ENCODE assay signal across 9 cellular contexts in genomic region chr9:115883467-115884329, GRCh38.
DNase-seq lines count a peak whose midpoint lies in the region; ATAC-seq, FAIRE-seq and TF ChIP-seq lines count a peak whose summit lies in the region.
"Had no signal": no experiment of that assay in that cellular context is flagged by ENCODE, and none has a peak within 500 bp of the region (broad histone marks: within the 10 kb centered on the region; RNA-seq: fewer than 3 reads in every experiment).

No MANE protein-coding gene starts in this region.

- H3K36me3 Mint-ChIP-seq in naive thymus-derived CD4-positive, alpha-beta T cell: no peaks in the 10 kb centered on the region

- H3K9me3 Mint-ChIP-seq in naive thymus-derived CD4-positive, alpha-beta T cell: peaks cover 0 to 7% (median 0%) of the 10 kb centered on the region in 11 donors

- dilution Hi-C loops in keratinocyte (cut with MboI; ENCODE audit: extremely low pct_ligation_motif_present, low sequenced_read_pairs): no loop called here

- H3K27me3 ChIP-seq in DND-41 (ENCODE audit: insufficient read depth, low read length, poor library complexity): no peaks in the 10 kb centered on the region
- no peaks in the 10 kb centered on the region for H3K27me3 ChIP-seq in adipocyte (replicated peaks; ENCODE audit: control insufficient read depth, insufficient read depth, low read length)
- no peaks in the 10 kb centered on the region for H3K27me3 ChIP-seq in keratinocyte (ENCODE audit: control insufficient read depth, extremely low read depth, insufficient read depth, low read length)
- H3K27me3 ChIP-seq in naive thymus-derived CD4-positive, alpha-beta T cell (ENCODE audit: control insufficient read depth in 2 of 2, insufficient read depth in 2 of 2, low read length in 2 of 2): no peaks in the 10 kb centered on the region

- H3K4me3 Mint-ChIP-seq in naive thymus-derived CD4-positive, alpha-beta T cell: no peak overlapping the region

- no peak overlapping the region for H3K27ac Mint-ChIP-seq in naive thymus-derived CD4-positive, alpha-beta T cell

- H3K4me1 ChIP-seq in DND-41 (ENCODE audit: insufficient read depth, low read length): no peaks in the 10 kb centered on the region
- peaks cover 19% of the 10 kb centered on the region for H3K4me1 ChIP-seq in adipocyte (ENCODE audit: control insufficient read depth, insufficient read depth, low read length)
- no peaks in the 10 kb centered on the region for H3K4me1 ChIP-seq in keratinocyte (ENCODE audit: control insufficient read depth, extremely low read depth, insufficient read depth, low read length)
- H3K4me1 ChIP-seq in naive thymus-derived CD4-positive, alpha-beta T cell (ENCODE audit: control insufficient read depth in 2 of 2, insufficient read depth in 2 of 2, low read length in 2 of 2): no peaks in the 10 kb centered on the region

- H3K4me2 ChIP-seq in DND-41 (ENCODE audit: insufficient read depth, low read length) (no peak overlapping the region), keratinocyte (ENCODE audit: control insufficient read depth, extremely low read depth, insufficient read depth, low read depth, low read length) (no peak overlapping the region)

- intact Hi-C loops in naive thymus-derived CD4-positive, alpha-beta T cell (cut with micrococcal nuclease): no loop called here

- H3K36me3 ChIP-seq in DND-41 (ENCODE audit: insufficient read depth, low read length): no peaks in the 10 kb centered on the region
- no peaks in the 10 kb centered on the region for H3K36me3 ChIP-seq in adipocyte (ENCODE audit: control insufficient read depth, insufficient read depth, low read length, severe bottlenecking)
- H3K36me3 ChIP-seq in keratinocyte (ENCODE audit: control insufficient read depth in 2 of 2, extremely low read depth in 1 of 2, insufficient read depth in 2 of 2, low read length in 2 of 2): no peaks in the 10 kb centered on the region
- no peaks in the 10 kb centered on the region for H3K36me3 ChIP-seq in naive thymus-derived CD4-positive, alpha-beta T cell (ENCODE audit: control insufficient read depth in 2 of 3, insufficient read depth in 3 of 3, low read length in 3 of 3)

- DNase-seq in DND-41 (no peak), adipocyte (ENCODE audit: low read depth) (peak; percentile 74), keratinocyte (ENCODE audit: low read depth, low spot score) (peak; percentile 11), T-helper 9 cell (no peak), cerebellar nuclear complex (lab: John Stamatoyannopoulos, UW) (no peak), activated T-cell treated with anti-CD3 and anti-CD28 coated beads for 4 hours (no peak)
- no peak for DNase-seq in naive thymus-derived CD4-positive, alpha-beta T cell

- POLR2A ChIA-PET in naive thymus-derived CD4-positive, alpha-beta T cell (lab: Charles Lee): no interaction called here

- TF ChIP-seq CTCF in DND-41 (IDR thresholded peaks at IDR 0.05; ENCODE audit: borderline replicate concordance, extremely low read depth, low read length, poor library complexity, severe bottlenecking) (peak; percentile 56), LNCAP (IDR thresholded peaks at IDR 0.05) (peak; percentile 82; the same call in 1 of the 2 replicates), keratinocyte (optimal IDR thresholded peaks at IDR 0.05 in 1 of 3, IDR thresholded peaks at IDR 0.05 in 1 of 3, conservative IDR thresholded peaks at IDR 0.05 in 1 of 3; ENCODE audit: extremely low read depth in 1 of 3, insufficient read depth in 2 of 3, low read length in 3 of 3) (peak; percentile 67 to 98 (median 88))

- no peaks in the 10 kb centered on the region for H3K9me1 ChIP-seq in keratinocyte (ENCODE audit: control insufficient read depth, extremely low read depth, insufficient read depth, low read length)

- no peaks in the 10 kb centered on the region for H3K9me3 ChIP-seq in DND-41 (ENCODE audit: insufficient read depth, low read length, severe bottlenecking)
- H3K9me3 ChIP-seq in adipocyte (ENCODE audit: control insufficient read depth, low read length): no peaks in the 10 kb centered on the region
- no peaks in the 10 kb centered on the region for H3K9me3 ChIP-seq in keratinocyte (ENCODE audit: control insufficient read depth, low read depth, low read length)
- H3K9me3 ChIP-seq in naive thymus-derived CD4-positive, alpha-beta T cell (ENCODE audit: control insufficient read depth in 2 of 3, low read length in 3 of 3): no peaks in the 10 kb centered on the region

- CTCF ChIA-PET in naive thymus-derived CD4-positive, alpha-beta T cell (lab: Charles Lee): no interaction called here

- no peak overlapping the region for H3K9ac ChIP-seq in DND-41 (ENCODE audit: low read depth, low read length)
- H3K9ac ChIP-seq in adipocyte (ENCODE audit: low read length): peak overlapping the region; percentile 16
- no peak overlapping the region for H3K9ac ChIP-seq in keratinocyte (ENCODE audit: control insufficient read depth, extremely low read depth, insufficient read depth, low read length)

- H4K20me1 ChIP-seq in DND-41 (ENCODE audit: insufficient read depth, low read length) (no peaks in the 10 kb centered on the region), keratinocyte (ENCODE audit: control insufficient read depth, extremely low read depth, insufficient read depth, low read length) (no peaks in the 10 kb centered on the region)

- H3K79me2 ChIP-seq in DND-41 (ENCODE audit: insufficient read depth, low read length) (no peaks in the 10 kb centered on the region), keratinocyte (ENCODE audit: control insufficient read depth, insufficient read depth, low read length) (no peaks in the 10 kb centered on the region)

- H3K4me3 ChIP-seq in DND-41 (ENCODE audit: low read depth in 1 of 2, low read length in 2 of 2): no peak overlapping the region
- H3K4me3 ChIP-seq in adipocyte (ENCODE audit: low read length): no peak overlapping the region
- H3K4me3 ChIP-seq in keratinocyte (ENCODE audit: control insufficient read depth in 2 of 3, extremely low read depth in 1 of 3, insufficient read depth in 2 of 3, low read depth in 1 of 3, low read length in 3 of 3): no peak overlapping the region
- H3K4me3 ChIP-seq in naive thymus-derived CD4-positive, alpha-beta T cell (ENCODE audit: low read length): no peak overlapping the region

- no peaks in the 10 kb centered on the region for H3K4me1 Mint-ChIP-seq in naive thymus-derived CD4-positive, alpha-beta T cell

- H3K27me3 Mint-ChIP-seq in naive thymus-derived CD4-positive, alpha-beta T cell: peaks cover 0 to 4% (median 0%) of the 10 kb centered on the region in 5 donors

- ATAC-seq in DND-41 (ENCODE audit: insufficient read depth, low read depth): no peak
- ATAC-seq in naive thymus-derived CD4-positive, alpha-beta T cell: no peak

- FAIRE-seq in keratinocyte (lab: Jason Lieb, UNC): peak; percentile 93
- FAIRE-seq: islet of Langerhans had no signal

- H3K27ac ChIP-seq in DND-41 (ENCODE audit: low read length) (no peak overlapping the region), keratinocyte (ENCODE audit: control insufficient read depth, insufficient read depth, low read length) (no peak overlapping the region)
- no peak overlapping the region for H3K27ac ChIP-seq in naive thymus-derived CD4-positive, alpha-beta T cell (ENCODE audit: low read depth, low read length)

- H2AFZ ChIP-seq in DND-41 (ENCODE audit: low read depth, low read length) (no peak overlapping the region), keratinocyte (ENCODE audit: control insufficient read depth, low read length) (no peak overlapping the region)

Comparison
In these comparisons a context has a peak if more than half of its experiments do, and no peak if none do; other contexts are left out.
1. DNase-seq: peak in adipocyte (single experiment) and keratinocyte (single experiment); none in DND-41 (single experiment), T-helper 9 cell (single experiment), cerebellar nuclear complex (0 of 2), naive thymus-derived CD4-positive, alpha-beta T cell (0 of 9) and activated T-cell treated with anti-CD3 and anti-CD28 coated beads for 4 hours (single experiment).
2. Peak in every context shown above with its lines, with median percentiles within 50 percentile points of each other: CTCF ChIP-seq.